In the genomic region with DNA sequence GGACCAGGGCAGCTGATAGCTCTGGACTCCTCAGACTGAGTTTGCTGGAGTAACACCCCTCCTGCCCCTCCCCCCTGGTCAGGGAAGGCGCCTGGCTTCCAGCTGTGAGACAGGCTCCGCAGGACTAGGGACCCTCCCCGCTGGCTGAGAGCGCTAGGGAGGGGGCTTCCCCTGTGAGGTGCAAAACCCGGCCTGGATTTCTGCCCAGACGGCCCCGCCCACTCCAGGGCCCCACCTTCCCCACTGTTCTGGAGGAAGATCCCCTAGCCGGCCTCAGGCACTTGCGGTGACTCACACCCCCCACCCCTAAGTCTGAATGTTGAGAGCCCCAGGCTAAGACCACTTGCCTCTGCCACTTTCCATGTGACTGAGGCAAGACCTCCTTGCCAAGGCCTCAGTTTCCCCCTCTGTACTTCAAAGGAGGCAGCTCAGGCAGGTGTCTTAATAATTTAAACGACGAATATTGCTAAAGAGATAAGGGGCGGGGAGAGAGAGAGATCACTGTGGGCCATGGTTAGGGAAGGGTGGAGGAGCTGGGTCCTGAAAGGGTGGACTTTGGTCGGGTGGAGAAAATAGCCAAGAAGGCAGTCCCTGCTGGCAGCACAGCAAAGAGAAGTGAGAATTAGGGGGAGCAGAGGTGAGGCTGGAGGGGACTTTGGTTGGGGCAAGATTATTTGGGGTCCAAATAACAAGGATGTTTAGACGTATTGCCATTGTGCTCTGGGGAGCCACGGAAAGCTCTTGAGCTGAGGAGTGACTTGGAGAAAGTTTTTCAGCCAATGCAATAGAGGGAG, we compare ENCODE assay signal across 1 cellular context.
TF ChIP-seq lines count a peak whose summit lies in the region.

No MANE protein-coding gene starts in this region.

TF ChIP-seq in H1, 55 proteins besides CTCF, POLR2A, EP300 and RAD21:
- peak in 1 of 2 experiments; percentile 68; a peak in 1 of 4 replicates for TF ChIP-seq HDAC2 (IDR thresholded peaks at IDR 0.05; ENCODE audit: borderline replicate concordance in 1 of 2, low read depth in 2 of 2, low read length in 2 of 2)
- peak; percentile 64; the same call in 1 of the 2 replicates for TF ChIP-seq GABPA (IDR thresholded peaks at IDR 0.05; ENCODE audit: borderline replicate concordance, insufficient read depth, low read length)
- TF ChIP-seq MAFK (IDR thresholded peaks at IDR 0.05; ENCODE audit: low read depth, low read length): no peak
- no peak for TF ChIP-seq CHD1 (IDR thresholded peaks at IDR 0.05; ENCODE audit: low read depth, low read length)
- TF ChIP-seq KDM1A (IDR thresholded peaks at IDR 0.05; ENCODE audit: borderline replicate concordance, low read length): peak; percentile 87; the same call in 1 of the 2 replicates
- TF ChIP-seq TCF12 (IDR thresholded peaks at IDR 0.05; ENCODE audit: low read depth, low read length): no peak
- 0 out of 2 replicates have a peak, but pooled peaks have one; percentile 22 for TF ChIP-seq RXRA (IDR thresholded peaks at IDR 0.05; ENCODE audit: insufficient read depth, low read depth, low read length)
- TF ChIP-seq SIN3A (conservative IDR thresholded peaks at IDR 0.05 in 1 of 2, IDR thresholded peaks at IDR 0.05 in 1 of 2; ENCODE audit: low read depth in 1 of 2, low read length in 2 of 2): peak in 1 of 2 experiments; percentile 58; a peak in 2 of 4 replicates
- TF ChIP-seq EGR1 (IDR thresholded peaks at IDR 0.05; ENCODE audit: borderline replicate concordance, low read depth, low read length): peak; percentile 78
- TF ChIP-seq, protein P1, sequence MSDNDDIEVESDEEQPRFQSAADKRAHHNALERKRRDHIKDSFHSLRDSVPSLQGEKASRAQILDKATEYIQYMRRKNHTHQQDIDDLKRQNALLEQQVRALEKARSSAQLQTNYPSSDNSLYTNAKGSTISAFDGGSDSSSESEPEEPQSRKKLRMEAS (IDR thresholded peaks at IDR 0.05): 0 out of 2 replicates have a peak, but pooled peaks have one; percentile 35
- TF ChIP-seq, protein P2, sequence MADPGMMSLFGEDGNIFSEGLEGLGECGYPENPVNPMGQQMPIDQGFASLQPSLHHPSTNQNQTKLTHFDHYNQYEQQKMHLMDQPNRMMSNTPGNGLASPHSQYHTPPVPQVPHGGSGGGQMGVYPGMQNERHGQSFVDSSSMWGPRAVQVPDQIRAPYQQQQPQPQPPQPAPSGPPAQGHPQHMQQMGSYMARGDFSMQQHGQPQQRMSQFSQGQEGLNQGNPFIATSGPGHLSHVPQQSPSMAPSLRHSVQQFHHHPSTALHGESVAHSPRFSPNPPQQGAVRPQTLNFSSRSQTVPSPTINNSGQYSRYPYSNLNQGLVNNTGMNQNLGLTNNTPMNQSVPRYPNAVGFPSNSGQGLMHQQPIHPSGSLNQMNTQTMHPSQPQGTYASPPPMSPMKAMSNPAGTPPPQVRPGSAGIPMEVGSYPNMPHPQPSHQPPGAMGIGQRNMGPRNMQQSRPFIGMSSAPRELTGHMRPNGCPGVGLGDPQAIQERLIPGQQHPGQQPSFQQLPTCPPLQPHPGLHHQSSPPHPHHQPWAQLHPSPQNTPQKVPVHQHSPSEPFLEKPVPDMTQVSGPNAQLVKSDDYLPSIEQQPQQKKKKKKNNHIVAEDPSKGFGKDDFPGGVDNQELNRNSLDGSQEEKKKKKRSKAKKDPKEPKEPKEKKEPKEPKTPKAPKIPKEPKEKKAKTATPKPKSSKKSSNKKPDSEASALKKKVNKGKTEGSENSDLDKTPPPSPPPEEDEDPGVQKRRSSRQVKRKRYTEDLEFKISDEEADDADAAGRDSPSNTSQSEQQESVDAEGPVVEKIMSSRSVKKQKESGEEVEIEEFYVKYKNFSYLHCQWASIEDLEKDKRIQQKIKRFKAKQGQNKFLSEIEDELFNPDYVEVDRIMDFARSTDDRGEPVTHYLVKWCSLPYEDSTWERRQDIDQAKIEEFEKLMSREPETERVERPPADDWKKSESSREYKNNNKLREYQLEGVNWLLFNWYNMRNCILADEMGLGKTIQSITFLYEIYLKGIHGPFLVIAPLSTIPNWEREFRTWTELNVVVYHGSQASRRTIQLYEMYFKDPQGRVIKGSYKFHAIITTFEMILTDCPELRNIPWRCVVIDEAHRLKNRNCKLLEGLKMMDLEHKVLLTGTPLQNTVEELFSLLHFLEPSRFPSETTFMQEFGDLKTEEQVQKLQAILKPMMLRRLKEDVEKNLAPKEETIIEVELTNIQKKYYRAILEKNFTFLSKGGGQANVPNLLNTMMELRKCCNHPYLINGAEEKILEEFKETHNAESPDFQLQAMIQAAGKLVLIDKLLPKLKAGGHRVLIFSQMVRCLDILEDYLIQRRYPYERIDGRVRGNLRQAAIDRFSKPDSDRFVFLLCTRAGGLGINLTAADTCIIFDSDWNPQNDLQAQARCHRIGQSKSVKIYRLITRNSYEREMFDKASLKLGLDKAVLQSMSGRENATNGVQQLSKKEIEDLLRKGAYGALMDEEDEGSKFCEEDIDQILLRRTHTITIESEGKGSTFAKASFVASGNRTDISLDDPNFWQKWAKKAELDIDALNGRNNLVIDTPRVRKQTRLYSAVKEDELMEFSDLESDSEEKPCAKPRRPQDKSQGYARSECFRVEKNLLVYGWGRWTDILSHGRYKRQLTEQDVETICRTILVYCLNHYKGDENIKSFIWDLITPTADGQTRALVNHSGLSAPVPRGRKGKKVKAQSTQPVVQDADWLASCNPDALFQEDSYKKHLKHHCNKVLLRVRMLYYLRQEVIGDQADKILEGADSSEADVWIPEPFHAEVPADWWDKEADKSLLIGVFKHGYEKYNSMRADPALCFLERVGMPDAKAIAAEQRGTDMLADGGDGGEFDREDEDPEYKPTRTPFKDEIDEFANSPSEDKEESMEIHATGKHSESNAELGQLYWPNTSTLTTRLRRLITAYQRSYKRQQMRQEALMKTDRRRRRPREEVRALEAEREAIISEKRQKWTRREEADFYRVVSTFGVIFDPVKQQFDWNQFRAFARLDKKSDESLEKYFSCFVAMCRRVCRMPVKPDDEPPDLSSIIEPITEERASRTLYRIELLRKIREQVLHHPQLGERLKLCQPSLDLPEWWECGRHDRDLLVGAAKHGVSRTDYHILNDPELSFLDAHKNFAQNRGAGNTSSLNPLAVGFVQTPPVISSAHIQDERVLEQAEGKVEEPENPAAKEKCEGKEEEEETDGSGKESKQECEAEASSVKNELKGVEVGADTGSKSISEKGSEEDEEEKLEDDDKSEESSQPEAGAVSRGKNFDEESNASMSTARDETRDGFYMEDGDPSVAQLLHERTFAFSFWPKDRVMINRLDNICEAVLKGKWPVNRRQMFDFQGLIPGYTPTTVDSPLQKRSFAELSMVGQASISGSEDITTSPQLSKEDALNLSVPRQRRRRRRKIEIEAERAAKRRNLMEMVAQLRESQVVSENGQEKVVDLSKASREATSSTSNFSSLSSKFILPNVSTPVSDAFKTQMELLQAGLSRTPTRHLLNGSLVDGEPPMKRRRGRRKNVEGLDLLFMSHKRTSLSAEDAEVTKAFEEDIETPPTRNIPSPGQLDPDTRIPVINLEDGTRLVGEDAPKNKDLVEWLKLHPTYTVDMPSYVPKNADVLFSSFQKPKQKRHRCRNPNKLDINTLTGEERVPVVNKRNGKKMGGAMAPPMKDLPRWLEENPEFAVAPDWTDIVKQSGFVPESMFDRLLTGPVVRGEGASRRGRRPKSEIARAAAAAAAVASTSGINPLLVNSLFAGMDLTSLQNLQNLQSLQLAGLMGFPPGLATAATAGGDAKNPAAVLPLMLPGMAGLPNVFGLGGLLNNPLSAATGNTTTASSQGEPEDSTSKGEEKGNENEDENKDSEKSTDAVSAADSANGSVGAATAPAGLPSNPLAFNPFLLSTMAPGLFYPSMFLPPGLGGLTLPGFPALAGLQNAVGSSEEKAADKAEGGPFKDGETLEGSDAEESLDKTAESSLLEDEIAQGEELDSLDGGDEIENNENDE (IDR thresholded peaks at IDR 0.05; ENCODE audit: insufficient replicate concordance, low read length): no peak
- no peak for TF ChIP-seq CTBP2 (IDR thresholded peaks at IDR 0.05; ENCODE audit: borderline replicate concordance, insufficient read depth, insufficient read length, low read length)
- TF ChIP-seq SP1 (IDR thresholded peaks at IDR 0.05; ENCODE audit: low read depth, low read length): peak; percentile 96
- TF ChIP-seq, protein P3, sequence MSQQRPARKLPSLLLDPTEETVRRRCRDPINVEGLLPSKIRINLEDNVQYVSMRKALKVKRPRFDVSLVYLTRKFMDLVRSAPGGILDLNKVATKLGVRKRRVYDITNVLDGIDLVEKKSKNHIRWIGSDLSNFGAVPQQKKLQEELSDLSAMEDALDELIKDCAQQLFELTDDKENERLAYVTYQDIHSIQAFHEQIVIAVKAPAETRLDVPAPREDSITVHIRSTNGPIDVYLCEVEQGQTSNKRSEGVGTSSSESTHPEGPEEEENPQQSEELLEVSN (IDR thresholded peaks at IDR 0.05): no peak
- TF ChIP-seq HDAC6 (IDR thresholded peaks at IDR 0.05; ENCODE audit: low read depth, low read length): no peak
- peak; percentile 21; the same call in 1 of the 2 replicates for TF ChIP-seq RFX5 (IDR thresholded peaks at IDR 0.05; ENCODE audit: borderline replicate concordance, low read depth, low read length)
